Comparison of ENCODE assay signal across 9 cellular contexts in genomic region chr9:13513710-13514444, GRCh38.
DNase-seq lines count a peak whose midpoint lies in the region; TF ChIP-seq lines count a peak whose summit lies in the region.
"Had no signal": no experiment of that assay in that cellular context is flagged by ENCODE, and none has a peak within 500 bp of the region (broad histone marks: within the 10 kb centered on the region; RNA-seq: fewer than 3 reads in every experiment).

No MANE protein-coding gene starts in this region.

- intact Hi-C loops in activated CD4-positive, alpha-beta T cell treated with anti-CD3 and anti-CD28 coated beads, Interleukin-2, amount 10 ng/mL, durations not matched to agents 24 days and 14 days (cut with micrococcal nuclease) = no loop called here
- intact Hi-C loops in testis (cut with DNase I; ENCODE audit: low total_unique reads) = no loop called here
- intact Hi-C loops in dorsolateral prefrontal cortex (cut with DNase I) = no loop called here

- H3K27ac ChIP-seq in esophagus (ENCODE audit: low read depth in 2 of 2, low read length in 1 of 2) (peak overlapping the region; percentile 75 to 77), testis (peak overlapping the region in 1 of 2 donors; percentile 38), dorsolateral prefrontal cortex (peak overlapping the region in 1 of 59 donors; percentile 15)

- H3K27me3 ChIP-seq in esophagus (ENCODE audit: control insufficient read depth in 1 of 2, insufficient read depth in 2 of 2, low read length in 2 of 2) (no peaks in the 10 kb centered on the region), testis (no peaks in the 10 kb centered on the region), dorsolateral prefrontal cortex (peaks cover 0 to 3% (median 0%) of the 10 kb centered on the region in 45 donors)

- peaks cover 2% of the 10 kb centered on the region for H3K27me3 Mint-ChIP-seq in nephron progenitor cell (ENCODE audit: low read depth, poor library complexity)
- no peaks in the 10 kb centered on the region for H3K27me3 Mint-ChIP-seq in activated CD4-positive, alpha-beta T cell treated with anti-CD3 and anti-CD28 coated beads, Interleukin-2, amount 10 ng/mL, durations not matched to agents 24 days and 14 days

- H3K9me3 Mint-ChIP-seq in nephron progenitor cell = peaks cover 26% of the 10 kb centered on the region
- H3K9me3 Mint-ChIP-seq in activated CD4-positive, alpha-beta T cell treated with anti-CD3 and anti-CD28 coated beads, Interleukin-2, amount 10 ng/mL, durations not matched to agents 24 days and 14 days = no peaks in the 10 kb centered on the region

- peaks cover 38% of the 10 kb centered on the region for H3K4me1 Mint-ChIP-seq in nephron progenitor cell
- no peaks in the 10 kb centered on the region for H3K4me1 Mint-ChIP-seq in activated CD4-positive, alpha-beta T cell treated with anti-CD3 and anti-CD28 coated beads, Interleukin-2, amount 10 ng/mL, durations not matched to agents 24 days and 14 days
- H3K4me1 Mint-ChIP-seq: CD14-positive monocyte had no signal

- H3K36me3 ChIP-seq in esophagus (ENCODE audit: control insufficient read depth in 2 of 2, insufficient read depth in 2 of 2, low read length in 1 of 2) = no peaks in the 10 kb centered on the region
- no peaks in the 10 kb centered on the region for H3K36me3 ChIP-seq in testis (ENCODE audit: low read depth, missing control alignments)

- H3K36me3 Mint-ChIP-seq in nephron progenitor cell (ENCODE audit: low read depth) = peaks cover 5% of the 10 kb centered on the region
- H3K36me3 Mint-ChIP-seq in activated CD4-positive, alpha-beta T cell treated with anti-CD3 and anti-CD28 coated beads, Interleukin-2, amount 10 ng/mL, durations not matched to agents 24 days and 14 days (ENCODE audit: low read depth) = no peaks in the 10 kb centered on the region
- H3K36me3 Mint-ChIP-seq: CD14-positive monocyte had no signal

- peak overlapping the region; percentile 99 for H3K27ac Mint-ChIP-seq in nephron progenitor cell
- no peak overlapping the region for H3K27ac Mint-ChIP-seq in activated CD4-positive, alpha-beta T cell treated with anti-CD3 and anti-CD28 coated beads, Interleukin-2, amount 10 ng/mL, durations not matched to agents 24 days and 14 days
- H3K27ac Mint-ChIP-seq: CD14-positive monocyte had no signal

- H3K4me1 ChIP-seq in esophagus (ENCODE audit: control insufficient read depth in 2 of 2, insufficient read depth in 2 of 2, low read length in 1 of 2) (peaks cover 0 to 2% of the 10 kb centered on the region in 2 donors), testis (no peaks in the 10 kb centered on the region)

- H3K4me3 ChIP-seq in esophagus (ENCODE audit: low read depth in 1 of 2, low read length in 2 of 2) (no peak overlapping the region), testis (no peak overlapping the region), dorsolateral prefrontal cortex (no peak overlapping the region)

- H3K4me3 Mint-ChIP-seq in nephron progenitor cell = peak overlapping the region; percentile 66
- no peak overlapping the region for H3K4me3 Mint-ChIP-seq in activated CD4-positive, alpha-beta T cell treated with anti-CD3 and anti-CD28 coated beads, Interleukin-2, amount 10 ng/mL, durations not matched to agents 24 days and 14 days
- H3K4me3 Mint-ChIP-seq: CD14-positive monocyte had no signal

- TF ChIP-seq CTCF in nephron progenitor cell (IDR thresholded peaks at IDR 0.05) (no peak), testis (IDR thresholded peaks at IDR 0.05) (no peak), dorsolateral prefrontal cortex (IDR thresholded peaks at IDR 0.05 in 54 of 56, conservative IDR thresholded peaks at IDR 0.05 in 2 of 56; ENCODE audit: low read depth in 1 of 56, partially characterized antibody in 56 of 56) (no peak)

- no peaks in the 10 kb centered on the region for H3K9me3 ChIP-seq in esophagus (ENCODE audit: control insufficient read depth in 2 of 2, insufficient read depth in 1 of 2, low read depth in 1 of 2, low read length in 1 of 2)
- H3K9me3 ChIP-seq in testis = no peaks in the 10 kb centered on the region

- TF ChIP-seq POLR2A in testis (IDR thresholded peaks at IDR 0.05) = no peak

- DNase-seq in COR-L47 (lab: John Stamatoyannopoulos, UW) (peak; percentile 87), NCI-H345 treated with DMSO at 0.1 percent for 48 hours (lab: John Stamatoyannopoulos, UW; ENCODE audit: unreplicated experiment) (peak; percentile 93), nephron progenitor cell (peak; percentile 26), testis (no peak), dorsolateral prefrontal cortex (no peak), medulla oblongata (ENCODE audit: extremely low spot score) (no peak)
- DNase-seq in activated CD4-positive, alpha-beta T cell treated with anti-CD3 and anti-CD28 coated beads, Interleukin-2, amount 10 ng/mL, durations not matched to agents 24 days and 14 days = no peak

- WGBS in esophagus, 2 donors = 40 to 62% methylated on average over 16 of the region's 16 CpGs
- 48 to 53% methylated on average over 14 to 16 of the region's 16 CpGs for WGBS in testis, 2 donors

Comparison
In these comparisons a context has a peak if more than half of its experiments do, and no peak if none do; other contexts are left out.
1. DNase-seq: peak in COR-L47 (single experiment), NCI-H345 treated with DMSO at 0.1 percent for 48 hours (single experiment) and nephron progenitor cell (single experiment); none in activated CD4-positive, alpha-beta T cell treated with anti-CD3 and anti-CD28 coated beads, Interleukin-2, amount 10 ng/mL, durations not matched to agents 24 days and 14 days (single experiment), testis (single experiment), dorsolateral prefrontal cortex (0 of 10) and medulla oblongata (single experiment).